ENCODE assay signal across 28 cellular contexts in the genomic region with DNA sequence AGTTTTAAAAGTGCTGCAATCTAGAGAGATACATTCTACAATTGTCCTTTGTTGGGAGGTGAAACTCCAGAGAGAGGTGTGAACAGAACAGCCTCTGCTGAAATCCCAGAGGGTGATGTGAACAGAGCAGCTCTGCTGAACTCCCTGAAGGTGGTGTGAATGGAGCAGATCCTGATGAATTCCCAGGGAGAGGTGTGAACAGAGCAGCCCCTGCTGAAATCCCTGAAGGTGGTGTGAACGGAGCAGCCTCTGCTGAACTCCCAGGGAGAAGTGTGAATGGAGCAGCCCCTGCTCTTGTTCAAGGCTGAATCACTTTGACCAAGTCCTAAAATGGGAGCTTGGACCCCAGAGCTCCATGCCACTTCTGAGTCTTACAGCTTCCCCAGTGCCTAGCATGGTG.
"Had no signal": no experiment of that assay in that cellular context is flagged by ENCODE, and none has a peak within 500 bp of the region (broad histone marks: within the 10 kb centered on the region; RNA-seq: fewer than 3 reads in every experiment).

No MANE protein-coding gene starts in this region.

- H3K9me3 ChIP-seq: left lung, lower lobe of right lung, mucosa of descending colon, ovary, right atrium auricular region, right lobe of liver, tibial nerve, upper lobe of left lung, vagina had no signal

- ATAC-seq: left colon; left lung; lower lobe of right lung; mucosa of descending colon; naive thymus-derived CD4-positive, alpha-beta T cell; right lobe of liver; stimulated activated memory B cell treated with anti-CD40 and anti-IgM and Interleukin-4, amounts not matched to agents 10 μg/mL and 1 μg/mL and 100 μg/mL, for 72 hours; stimulated activated naive CD8-positive, alpha-beta T cell treated with anti-CD3 and anti-CD28 coated beads, Interleukin-15, amount 100 ng/mL, for 72 hours had no signal

- H3K4me2 ChIP-seq: smooth muscle cell had no signal

- H3K27me3 Mint-ChIP-seq: progenitor cell of endocrine pancreas had no signal

- H3K4me1 Mint-ChIP-seq: naive thymus-derived CD4-positive, alpha-beta T cell; stimulated activated memory B cell treated with anti-CD40 and anti-IgM and Interleukin-4, amounts not matched to agents 10 μg/mL and 1 μg/mL and 100 μg/mL, for 72 hours; stimulated activated naive CD8-positive, alpha-beta T cell treated with anti-CD3 and anti-CD28 coated beads, Interleukin-15, amount 100 ng/mL, for 72 hours had no signal

- FAIRE-seq: islet of Langerhans, kidney had no signal

- H3K27ac ChIP-seq: left lung, lower lobe of right lung, ovary, right atrium auricular region, right lobe of liver, tibial nerve, upper lobe of left lung, vagina had no signal

- H3K27ac Mint-ChIP-seq: naive thymus-derived CD4-positive, alpha-beta T cell; progenitor cell of endocrine pancreas; stimulated activated memory B cell treated with anti-CD40 and anti-IgM and Interleukin-4, amounts not matched to agents 10 μg/mL and 1 μg/mL and 100 μg/mL, for 72 hours; stimulated activated naive CD8-positive, alpha-beta T cell treated with anti-CD3 and anti-CD28 coated beads, Interleukin-15, amount 100 ng/mL, for 72 hours had no signal

- DNase-seq: hypothalamus; immature natural killer cell; kidney; left colon; left lung; lower lobe of right lung; midbrain; mucosa of descending colon; naive thymus-derived CD4-positive, alpha-beta T cell; ovary; right lobe of liver; stimulated activated CD4-positive, alpha-beta T cell treated with anti-CD3 and anti-CD28 coated beads, Interleukin-1b, Interleukin-23, amount 100 ng/mL, for 48 hours; stimulated activated CD4-positive, alpha-beta T cell treated with anti-CD3 and anti-CD28 coated beads, Interleukin-2, amount 100 ng/mL, for 48 hours; stimulated activated CD4-positive, alpha-beta T cell treated with anti-CD3 and anti-CD28 coated beads, Interleukin-4, amount 100 ng/mL, for 4 hours; stimulated activated CD8-positive, alpha-beta memory T cell treated with anti-CD3 and anti-CD28 coated beads, Interleukin-4, amount 100 ng/mL, for 48 hours; stimulated activated naive CD4-positive, alpha-beta T cell treated with Interleukin-2 at 50 U/mL for 16 hours; stimulated activated naive CD8-positive, alpha-beta T cell treated with anti-CD3 and anti-CD28 coated beads, Interleukin-15, amount 100 ng/mL, for 72 hours; substantia nigra; upper lobe of left lung had no signal

- H3K4me3 ChIP-seq: left lung, lower lobe of right lung, mucosa of descending colon, ovary, right atrium auricular region, right lobe of liver, smooth muscle cell, tibial nerve, upper lobe of left lung, vagina had no signal

- H3K4me1 ChIP-seq: left lung, lower lobe of right lung, right lobe of liver, upper lobe of left lung, vagina had no signal

- H3K9me3 Mint-ChIP-seq: immature natural killer cell; naive thymus-derived CD4-positive, alpha-beta T cell; nephron; neural crest cell; stimulated activated memory B cell treated with anti-CD40 and anti-IgM and Interleukin-4, amounts not matched to agents 10 μg/mL and 1 μg/mL and 100 μg/mL, for 72 hours; stimulated activated naive CD8-positive, alpha-beta T cell treated with anti-CD3 and anti-CD28 coated beads, Interleukin-15, amount 100 ng/mL, for 72 hours had no signal

- H3K36me3 Mint-ChIP-seq: naive thymus-derived CD4-positive, alpha-beta T cell; stimulated activated memory B cell treated with anti-CD40 and anti-IgM and Interleukin-4, amounts not matched to agents 10 μg/mL and 1 μg/mL and 100 μg/mL, for 72 hours had no signal

- H3K36me3 ChIP-seq: left lung, lower lobe of right lung, ovary, right atrium auricular region, right lobe of liver, upper lobe of left lung, vagina had no signal

- H3K4me3 Mint-ChIP-seq: immature natural killer cell; naive thymus-derived CD4-positive, alpha-beta T cell; nephron; neural crest cell; stimulated activated memory B cell treated with anti-CD40 and anti-IgM and Interleukin-4, amounts not matched to agents 10 μg/mL and 1 μg/mL and 100 μg/mL, for 72 hours; stimulated activated naive CD8-positive, alpha-beta T cell treated with anti-CD3 and anti-CD28 coated beads, Interleukin-15, amount 100 ng/mL, for 72 hours had no signal

- H3K27me3 ChIP-seq: ovary, right atrium auricular region, right lobe of liver, tibial nerve, upper lobe of left lung, vagina had no signal
